In the genomic region with DNA sequence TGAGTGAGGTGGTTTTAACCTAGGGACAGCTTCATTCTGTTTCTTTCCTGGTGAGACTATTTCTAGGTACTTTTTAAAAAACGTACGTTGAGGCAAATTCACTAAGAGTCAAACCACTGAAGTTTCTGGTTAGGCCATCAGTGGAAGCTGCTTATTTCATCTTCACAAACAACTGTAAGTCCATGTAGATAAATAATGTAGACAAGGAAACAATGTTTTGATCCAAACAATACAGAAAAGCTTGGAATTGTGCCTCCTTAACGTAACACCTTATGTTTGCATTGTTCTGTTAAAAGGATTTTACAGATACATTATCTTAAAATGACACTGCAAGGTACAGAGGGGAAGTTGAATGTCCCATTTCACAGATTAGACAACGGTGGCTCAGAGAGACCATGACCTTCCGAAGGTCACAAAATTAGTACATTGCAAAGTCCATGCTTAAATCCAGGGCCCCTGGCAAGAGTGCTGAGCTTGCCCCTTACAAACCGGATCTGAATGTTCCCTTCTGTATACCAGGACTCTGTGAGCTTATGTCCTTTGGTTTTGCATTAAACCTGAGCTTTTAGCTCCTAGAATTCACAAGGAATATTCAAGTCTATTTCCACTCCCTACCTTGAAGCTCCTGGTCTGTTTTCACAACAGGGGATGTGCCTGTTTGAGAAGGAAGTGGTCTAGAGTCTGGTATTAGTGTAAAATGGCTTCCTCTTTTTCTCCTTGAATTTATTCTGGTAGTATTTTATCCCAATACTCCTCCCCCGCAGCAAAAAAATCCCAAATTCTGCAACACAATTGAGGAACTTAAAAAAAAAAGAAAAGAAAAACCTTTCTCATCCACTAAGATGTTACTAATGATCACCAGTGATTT, we compare ENCODE assay signal across 8 cellular contexts. TPM values are rescaled to one million over a fixed set of nuclear protein-coding genes. Genes with fewer than 3 reads are reported as not detected.
DNase-seq lines count a peak whose midpoint lies in the region; ATAC-seq and TF ChIP-seq lines count a peak whose summit lies in the region.

No MANE protein-coding gene starts in this region.

- peak overlapping the region; percentile 95 for H3K27ac Mint-ChIP-seq in activated CD8-positive, alpha-beta T cell treated with anti-CD3 and anti-CD28 coated beads for 36 hours

- peak overlapping the region; percentile 62 for H3K4me3 Mint-ChIP-seq in activated CD8-positive, alpha-beta T cell treated with anti-CD3 and anti-CD28 coated beads for 36 hours

- CTCF ChIA-PET in activated CD8-positive, alpha-beta T cell treated with anti-CD3 and anti-CD28 coated beads for 36 hours (lab: Charles Lee), result interaction anchor here (0.6 to 2.8 kb wide), 12 partner anchors 9 to 317 kb away, joined by 3 to 12 read pairs (median 4); no protein-coding TSS in a partner anchor

- WGBS in stomach, 5 donors, result 14 to 29% (median 19%) methylated on average over 7 of the region's 7 CpGs

- in situ Hi-C loops in ACHN (cut with HindIII; ENCODE audit: low pct_ligation_motif_present, low pct_unique_long_range_greater_than_20kb, low sequenced_read_pairs), result no loop called here

- peak overlapping the region; percentile 7 for H3K27ac ChIP-seq in iPS-20b (ENCODE audit: low read length)
- peak overlapping the region; percentile 77 to 90 (median 86) for H3K27ac ChIP-seq in stomach

- H3K36me3 Mint-ChIP-seq in activated CD8-positive, alpha-beta T cell treated with anti-CD3 and anti-CD28 coated beads for 36 hours (ENCODE audit: low read depth), result no peaks in the 10 kb centered on the region

- DNase-seq in ACHN (peak; percentile 13), stomach (peak; percentile 26), ecto neural progenitor cell (ENCODE audit: low spot score) (no peak)
- DNase-seq in activated CD8-positive, alpha-beta T cell treated with anti-CD3 and anti-CD28 coated beads for 36 hours, result peak; percentile 20

- intact Hi-C loops in activated CD8-positive, alpha-beta T cell treated with anti-CD3 and anti-CD28 coated beads for 36 hours (cut with micrococcal nuclease), result no loop called here
- intact Hi-C loops in stomach (cut with DNase I; ENCODE audit: low total_unique reads), result no loop called here

- POLR2A ChIA-PET in activated CD8-positive, alpha-beta T cell treated with anti-CD3 and anti-CD28 coated beads for 36 hours (lab: Charles Lee), result interaction anchor here (0.9 to 4.0 kb wide), 13 partner anchors 10 to 313 kb away, joined by 3 to 29 read pairs (median 7); partner anchors contain the start of gene ZNF217

- H3K36me3 ChIP-seq in iPS-20b (ENCODE audit: insufficient read depth, low read depth, low read length) (no peaks in the 10 kb centered on the region), stomach (no peaks in the 10 kb centered on the region)

- no peaks in the 10 kb centered on the region for H3K9me3 Mint-ChIP-seq in activated CD8-positive, alpha-beta T cell treated with anti-CD3 and anti-CD28 coated beads for 36 hours

- H3K4me3 ChIP-seq in iPS-20b (ENCODE audit: low read length) (no peak overlapping the region), stomach (no peak overlapping the region)

- ATAC-seq in HG03097 (IDR thresholded peaks at IDR 0.05; ENCODE audit: low FRiP score, unreplicated experiment) (peak; percentile 41), HG02852 (IDR thresholded peaks at IDR 0.05; ENCODE audit: unreplicated experiment) (no peak), HG03520 (IDR thresholded peaks at IDR 0.05; ENCODE audit: unreplicated experiment) (no peak)
- peak; percentile 34 for ATAC-seq in activated CD8-positive, alpha-beta T cell treated with anti-CD3 and anti-CD28 coated beads for 36 hours

- peaks cover 43% of the 10 kb centered on the region for H3K4me1 Mint-ChIP-seq in activated CD8-positive, alpha-beta T cell treated with anti-CD3 and anti-CD28 coated beads for 36 hours (ENCODE audit: low read depth)

- TF ChIP-seq EP300 in stomach (IDR thresholded peaks at IDR 0.05), result no peak

- H3K9me3 ChIP-seq in iPS-20b (ENCODE audit: insufficient read depth, low read depth, low read length) (no peaks in the 10 kb centered on the region), stomach (no peaks in the 10 kb centered on the region)

- H3K27me3 Mint-ChIP-seq in activated CD8-positive, alpha-beta T cell treated with anti-CD3 and anti-CD28 coated beads for 36 hours, result no peaks in the 10 kb centered on the region

- peak overlapping the region; percentile 84; the same call in 1 of the 2 replicates for H3K9ac ChIP-seq in iPS-20b (ENCODE audit: low read depth, low read length)

- TF ChIP-seq CTCF in activated CD8-positive, alpha-beta T cell treated with anti-CD3 and anti-CD28 coated beads for 36 hours (IDR thresholded peaks at IDR 0.05), result no peak
- no peak for TF ChIP-seq CTCF in stomach (IDR thresholded peaks at IDR 0.05)

- no peaks in the 10 kb centered on the region for H3K27me3 ChIP-seq in iPS-20b (ENCODE audit: insufficient read depth, low read length)
- no peaks in the 10 kb centered on the region for H3K27me3 ChIP-seq in stomach

- no peak for TF ChIP-seq POLR2A in stomach (IDR thresholded peaks at IDR 0.05)

- H3K4me1 ChIP-seq in iPS-20b (ENCODE audit: insufficient read depth, low read length), result peaks cover 24% of the 10 kb centered on the region; the same call in 1 of the 2 replicates
- H3K4me1 ChIP-seq in stomach, result peaks cover 23 to 61% (median 33%) of the 10 kb centered on the region in 4 donors

RNA-seq across cellular contexts. Expression of gene ZNF217, which starts 28.8 kb away (rescaled TPM):
- 10 to 100 TPM; 51.3 to 51.8 TPM for total RNA-seq in activated CD8-positive, alpha-beta T cell treated with anti-CD3 and anti-CD28 coated beads for 36 hours
- 10 to 100 TPM; 24.3 to 40.2 (median 31.7) TPM for total RNA-seq in stomach
- 1 to 10 TPM; 6.3 to 9.6 (median 7.1) TPM for polyA plus RNA-seq in stomach

Comparison
In these comparisons a context has a peak if more than half of its experiments do, and no peak if none do; other contexts are left out.
1. ATAC-seq: peak in HG03097 (single experiment) and activated CD8-positive, alpha-beta T cell treated with anti-CD3 and anti-CD28 coated beads for 36 hours (single experiment); none in HG02852 (single experiment) and HG03520 (single experiment).